In the genomic region with DNA sequence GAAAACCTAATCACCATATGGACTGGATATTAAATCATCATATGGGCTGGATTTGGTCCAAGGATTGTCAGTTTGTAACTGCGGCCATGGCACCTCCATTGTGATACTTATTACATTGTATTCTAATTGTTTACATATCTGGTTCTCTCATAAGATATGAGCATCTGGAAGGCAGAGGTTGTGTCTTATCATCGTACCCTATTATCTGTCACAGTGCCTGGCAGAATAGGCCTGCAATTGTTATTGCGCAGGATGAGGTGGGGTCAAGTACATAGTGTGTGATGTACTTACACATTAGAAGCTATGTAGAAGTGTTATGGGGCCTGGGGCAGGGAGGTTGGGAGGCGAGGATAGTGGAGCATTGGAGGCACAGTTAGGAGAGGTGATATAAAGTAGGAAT, we compare ENCODE assay signal across 27 cellular contexts. TPM values are rescaled to one million over a fixed set of nuclear protein-coding genes. Genes with fewer than 3 reads are reported as not detected.
DNase-seq lines count a peak whose midpoint lies in the region; FAIRE-seq and TF ChIP-seq lines count a peak whose summit lies in the region.
"Had no signal": no experiment of that assay in that cellular context is flagged by ENCODE, and none has a peak within 500 bp of the region (broad histone marks: within the 10 kb centered on the region; RNA-seq: fewer than 3 reads in every experiment).

No MANE protein-coding gene starts in this region.

- no peaks in the 10 kb centered on the region for H3K9me2 ChIP-seq in MM.1S (replicated peaks; ENCODE audit: insufficient read depth, low read length)

- H3K4me3 ChIP-seq in kidney (ENCODE audit: low read length in 2 of 2), result no peak overlapping the region
- no peak overlapping the region for H3K4me3 ChIP-seq in stomach smooth muscle (ENCODE audit: low read length in 2 of 2)
- no peak overlapping the region for H3K4me3 ChIP-seq in MM.1S (ENCODE audit: low read length)
- no peak overlapping the region for H3K4me3 ChIP-seq in neural progenitor cell
- H3K4me3 ChIP-seq: SJCRH30 had no signal

- no peaks in the 10 kb centered on the region for H3K27me3 ChIP-seq in stomach smooth muscle (ENCODE audit: control insufficient read depth in 1 of 2, insufficient read depth in 2 of 2, low read length in 2 of 2)
- H3K27me3 ChIP-seq in MM.1S (replicated peaks; ENCODE audit: insufficient read depth, low read length), result no peaks in the 10 kb centered on the region
- peaks cover 2% of the 10 kb centered on the region for H3K27me3 ChIP-seq in neural progenitor cell
- H3K27me3 ChIP-seq: SJCRH30 had no signal

- H4K20me1 ChIP-seq in MM.1S (ENCODE audit: insufficient read depth, low read length) (no peaks in the 10 kb centered on the region), neural progenitor cell (ENCODE audit: low read depth) (peaks cover 19% of the 10 kb centered on the region)

- intact Hi-C loops in kidney (cut with DNase I), result no loop called here

- peaks cover 11 to 13% of the 10 kb centered on the region in 2 donors for H3K4me1 ChIP-seq in kidney (ENCODE audit: control insufficient read depth in 1 of 2, insufficient read depth in 1 of 2, low read depth in 1 of 2, low read length in 2 of 2)
- H3K4me1 ChIP-seq in stomach smooth muscle (ENCODE audit: control insufficient read depth, insufficient read depth, low read length), result peaks cover 36% of the 10 kb centered on the region
- peaks cover 1% of the 10 kb centered on the region; the same call in 1 of the 2 replicates for H3K4me1 ChIP-seq in MM.1S (ENCODE audit: low read length)
- peaks cover 5% of the 10 kb centered on the region for H3K4me1 ChIP-seq in neural progenitor cell
- H3K4me1 ChIP-seq: SJCRH30 had no signal

- peaks cover 7% of the 10 kb centered on the region for H3K36me3 Mint-ChIP-seq in neural progenitor cell

- TF ChIP-seq CTCF in kidney (IDR thresholded peaks at IDR 0.05; ENCODE audit: borderline replicate concordance, extremely low read depth, insufficient read depth), result no peak
- no peak for TF ChIP-seq CTCF in MM.1S (IDR thresholded peaks at IDR 0.05; ENCODE audit: low read length)
- TF ChIP-seq CTCF in neural progenitor cell (IDR thresholded peaks at IDR 0.05), result no peak

- H3K9ac ChIP-seq in kidney (ENCODE audit: low read length in 2 of 2), result no peak overlapping the region
- H3K9ac ChIP-seq in stomach smooth muscle (ENCODE audit: low read length in 2 of 2), result no peak overlapping the region
- H3K9ac ChIP-seq in MM.1S (ENCODE audit: low read length), result no peak overlapping the region
- no peak overlapping the region for H3K9ac ChIP-seq in neural progenitor cell
- H3K9ac ChIP-seq: KMS-11 had no signal

- no peaks in the 10 kb centered on the region for H3K9me3 Mint-ChIP-seq in neural progenitor cell
- H3K9me3 Mint-ChIP-seq: IgD-negative memory B cell had no signal

- no peak overlapping the region for H3K4me3 Mint-ChIP-seq in neural progenitor cell

- H3K4me1 Mint-ChIP-seq in neural progenitor cell, result peaks cover 15% of the 10 kb centered on the region

- FAIRE-seq in HTR-8/SVneo (lab: Jason Lieb, UNC), result peak; percentile 81
- no peak for FAIRE-seq in kidney (lab: Jason Lieb, UNC)
- FAIRE-seq: GM12891, H1 had no signal

- DNase-seq in HTR-8/SVneo (ENCODE audit: insufficient read length, low spot score) (no peak), kidney (no peak), NCI-H510A treated with DMSO at 0.1 percent for 48 hours (lab: John Stamatoyannopoulos, UW) (no peak), MM.1S (no peak), neural progenitor cell (ENCODE audit: low spot score) (no peak), ecto neural progenitor cell (ENCODE audit: low spot score) (no peak)
- DNase-seq: Calu3; DMS79 treated with DMSO at 0.1 percent for 48 hours; GF-D8; HCEC 1CT; NCI-H1092; NCI-H1417 treated with DMSO at 0.1 percent for 48 hours; NCI-H1694 treated with DMSO at 0.1 percent for 48 hours; NCI-H2081 treated with DMSO at 0.1 percent for 48 hours; NCI-H2171; NCI-H226; NCI-H524; NCI-H774; NK-92 treated with Interleukin-12 subunit alpha and Interleukin-12 subunit beta, amount 100 ng/mL, for 24 hours; PC-3; SJCRH30 had no signal

- H3K27me3 Mint-ChIP-seq in neural progenitor cell (ENCODE audit: insufficient read depth, low read depth), result no peaks in the 10 kb centered on the region
- H3K27me3 Mint-ChIP-seq: IgD-negative memory B cell had no signal

- H2AFZ ChIP-seq in MM.1S (ENCODE audit: low read length) (no peak overlapping the region), neural progenitor cell (replicated peaks) (no peak overlapping the region)

- WGBS in adipose tissue, 3 donors, result 95 to 99% (median 96%) methylated on average over 4 of the region's 4 CpGs

- no peaks in the 10 kb centered on the region for H3F3A ChIP-seq in MM.1S (ENCODE audit: insufficient read depth, low read length)
- peaks cover 6% of the 10 kb centered on the region for H3F3A ChIP-seq in neural progenitor cell (ENCODE audit: low read depth)

- H3K27ac Mint-ChIP-seq in neural progenitor cell, result no peak overlapping the region

- peaks cover 12 to 18% of the 10 kb centered on the region in 2 donors for H3K36me3 ChIP-seq in kidney (ENCODE audit: control insufficient read depth in 1 of 2, insufficient read depth in 2 of 2, low read length in 2 of 2)
- H3K36me3 ChIP-seq in stomach smooth muscle (ENCODE audit: control insufficient read depth in 2 of 2, insufficient read depth in 2 of 2, low read length in 2 of 2), result peaks cover 13 to 14% of the 10 kb centered on the region in 2 donors
- no peaks in the 10 kb centered on the region for H3K36me3 ChIP-seq in MM.1S (replicated peaks; ENCODE audit: insufficient read depth, low read length)
- H3K36me3 ChIP-seq in neural progenitor cell, result no peaks in the 10 kb centered on the region
- H3K36me3 ChIP-seq: SJCRH30 had no signal

- peak overlapping the region; percentile 65 for H3K27ac ChIP-seq in adipose tissue (ENCODE audit: low read depth, low read length)
- H3K27ac ChIP-seq in kidney (ENCODE audit: low read depth in 2 of 2, low read length in 2 of 2), result peak overlapping the region; percentile 68 to 95
- H3K27ac ChIP-seq in stomach smooth muscle (ENCODE audit: low read length), result peak overlapping the region; percentile 18
- H3K27ac ChIP-seq in MM.1S (ENCODE audit: low read length), result no peak overlapping the region
- H3K27ac ChIP-seq in neural progenitor cell, result no peak overlapping the region
- H3K27ac ChIP-seq: KMS-11, SJCRH30 had no signal

- H3K9me3 ChIP-seq in kidney (ENCODE audit: control insufficient read depth in 1 of 2, low read length in 2 of 2) (no peaks in the 10 kb centered on the region), stomach smooth muscle (ENCODE audit: control insufficient read depth in 2 of 2, low read length in 2 of 2) (no peaks in the 10 kb centered on the region), MM.1S (replicated peaks; ENCODE audit: insufficient read depth, low read length) (no peaks in the 10 kb centered on the region), neural progenitor cell (ENCODE audit: low read depth) (no peaks in the 10 kb centered on the region)
- H3K9me3 ChIP-seq: SJCRH30 had no signal

- H3K79me2 ChIP-seq in MM.1S (ENCODE audit: low read length) (no peaks in the 10 kb centered on the region), neural progenitor cell (ENCODE audit: low read depth) (peaks cover 16% of the 10 kb centered on the region)

- H3K4me2 ChIP-seq in MM.1S (ENCODE audit: low read depth, low read length) (no peak overlapping the region), neural progenitor cell (no peak overlapping the region)
- H3K4me2 ChIP-seq: KMS-11 had no signal

RNA-seq across cellular contexts. Expression of a gene that starts 4.7 kb away (rescaled TPM):
- polyA plus RNA-seq in adipose tissue, result 10 to 100 TPM; 21.5 to 38.9 (median 33.3) TPM
- total RNA-seq in kidney, result 41.6 TPM
- polyA plus RNA-seq in kidney (ENCODE audit: insufficient read depth, low read depth, low replicate concordance), result 86.3 TPM
- 34.9 and 36.8 TPM in 2 replicates for total RNA-seq in neural progenitor cell (ENCODE audit: low replicate concordance)

RNA-seq across cellular contexts. Expression of a gene that starts 8.5 kb away (rescaled TPM):
- polyA plus RNA-seq in adipose tissue (10 to 100 TPM; 30.6 to 63.3 (median 30.8) TPM), kidney (ENCODE audit: insufficient read depth, low read depth, low replicate concordance) (5.2 TPM)
- total RNA-seq in kidney (39.5 TPM), neural progenitor cell (ENCODE audit: low replicate concordance) (0.12 TPM in 1 of 2 replicates, not detected in the other)

Comparison
In these comparisons a context has a peak if more than half of its experiments do, and no peak if none do; other contexts are left out.
1. H3K27ac ChIP-seq: peak in adipose tissue (single experiment), kidney (2 of 2) and stomach smooth muscle (single experiment); none in MM.1S (single experiment) and neural progenitor cell (single experiment).
2. RNA of a gene that starts 8.5 kb away (total RNA-seq): 39.5 TPM in kidney (single experiment); 0.12 TPM in neural progenitor cell; every median in the first group is over 10 times any median in the second.